ENCODE assay signal across 9 cellular contexts in genomic region chr3:192957441-192957951, GRCh38. TPM values are rescaled to one million over a fixed set of nuclear protein-coding genes. Genes with fewer than 3 reads are reported as not detected.
DNase-seq lines count a peak whose midpoint lies in the region; ATAC-seq and TF ChIP-seq lines count a peak whose summit lies in the region.
"Had no signal": no experiment of that assay in that cellular context is flagged by ENCODE, and none has a peak within 500 bp of the region (broad histone marks: within the 10 kb centered on the region; RNA-seq: fewer than 3 reads in every experiment).

No MANE protein-coding gene starts in this region.

- intact Hi-C loops in Panc1 (cut with micrococcal nuclease; ENCODE audit: unreplicated experiment) = no loop called here

- no peaks in the 10 kb centered on the region for H3K4me1 ChIP-seq in Panc1 (ENCODE audit: control insufficient read depth, insufficient read depth, low read length)
- peaks cover 2% of the 10 kb centered on the region for H3K4me1 ChIP-seq in fibroblast of lung (ENCODE audit: control insufficient read depth, extremely low read depth, insufficient read depth, low read length)

- H3K36me3 ChIP-seq in Panc1 (ENCODE audit: control insufficient read depth, insufficient read depth, low read length) = no peaks in the 10 kb centered on the region
- no peaks in the 10 kb centered on the region for H3K36me3 ChIP-seq in fibroblast of lung (ENCODE audit: control insufficient read depth, insufficient read depth, low read length)

- ATAC-seq in Panc1 = peak; percentile 63
- no peak for ATAC-seq in HG02571 (IDR thresholded peaks at IDR 0.05; ENCODE audit: unreplicated experiment)
- no peak for ATAC-seq in HG03139 (IDR thresholded peaks at IDR 0.05; ENCODE audit: unreplicated experiment)
- no peak for ATAC-seq in GM21367 (IDR thresholded peaks at IDR 0.05; ENCODE audit: unreplicated experiment)
- ATAC-seq: K562 had no signal

- H2AFZ ChIP-seq in fibroblast of lung (ENCODE audit: low read length) = peak overlapping the region; percentile 91

- H3K9me3 ChIP-seq in Panc1 (ENCODE audit: control insufficient read depth, insufficient read depth, low read depth, low read length) (no peaks in the 10 kb centered on the region), fibroblast of lung (ENCODE audit: control insufficient read depth, insufficient read depth, low read depth, low read length) (no peaks in the 10 kb centered on the region)

- POLR2A ChIA-PET in Panc1 (lab: Charles Lee) = no interaction called here

- in situ Hi-C loops in Panc1 (cut with HindIII; ENCODE audit: low pct_unique_long_range_greater_than_20kb, low sequenced_read_pairs) = no loop called here

- no peaks in the 10 kb centered on the region for H4K20me1 ChIP-seq in fibroblast of lung (ENCODE audit: control insufficient read depth, extremely low read depth, insufficient read depth, low read length)

- H3K4me2 ChIP-seq in fibroblast of lung (ENCODE audit: extremely low read depth, insufficient read depth, low read length) = peak overlapping the region; percentile 86

- BruUV-seq in Panc1 (replicated peaks; lab: Mats Ljungman, UMichigan) = no TSS peak

- CTCF ChIA-PET in Panc1 (lab: Charles Lee) = no interaction called here

- no peaks in the 10 kb centered on the region for H3K79me2 ChIP-seq in fibroblast of lung (ENCODE audit: control insufficient read depth, insufficient read depth, low read length)

- H3K27me3 ChIP-seq in Panc1 (ENCODE audit: control insufficient read depth, insufficient read depth, low read length) (no peaks in the 10 kb centered on the region), fibroblast of lung (ENCODE audit: control insufficient read depth, insufficient read depth, low read length) (no peaks in the 10 kb centered on the region)

- peak overlapping the region; percentile 26 for H3K9ac ChIP-seq in fibroblast of lung (ENCODE audit: insufficient read depth, low read length)

- TF ChIP-seq CTCF in Panc1 (IDR thresholded peaks at IDR 0.05) (no peak), fibroblast of lung (conservative IDR thresholded peaks at IDR 0.05 in 1 of 2, IDR thresholded peaks at IDR 0.05 in 1 of 2; ENCODE audit: low read depth in 1 of 2, low read length in 2 of 2) (no peak), retinal pigment epithelial cell (conservative IDR thresholded peaks at IDR 0.05; ENCODE audit: low read depth, low read length) (no peak)

- no peak overlapping the region for H3K4me3 ChIP-seq in Panc1 (ENCODE audit: low read depth in 2 of 2, low read length in 2 of 2)
- H3K4me3 ChIP-seq in fibroblast of lung (replicated peaks in 1 of 4; ENCODE audit: control extremely low read depth in 1 of 4, insufficient read depth in 1 of 4, low read depth in 3 of 4, low read length in 4 of 4) = peak overlapping the region; percentile 15 to 49 (median 30)
- H3K4me3 ChIP-seq in retinal pigment epithelial cell (ENCODE audit: low read length) = no peak overlapping the region
- H3K4me3 ChIP-seq: K562 had no signal

- DNase-seq in GOT3 (lab: John Stamatoyannopoulos, UW) (peak; percentile 78), Panc1 (ENCODE audit: low read depth, low spot score) (no peak), fibroblast of lung (ENCODE audit: low read depth in 2 of 2) (peak; percentile 90 to 98), retinal pigment epithelial cell (ENCODE audit: low read depth) (peak; percentile 38)
- DNase-seq in activated CD4-positive, alpha-beta T cell treated with anti-CD3 and anti-CD28 coated beads, Interleukin-2, amount 50 U/mL, for 4 hours = no peak

- H3K27ac ChIP-seq in Panc1 (ENCODE audit: low read length) (no peak overlapping the region), fibroblast of lung (ENCODE audit: insufficient read depth, low read length) (peak overlapping the region; percentile 91)

RNA-seq across cellular contexts. Expression of gene MB21D2, which starts 39.8 kb away (rescaled TPM):
- total RNA-seq in Panc1 (2021; ENCODE audit: unreplicated experiment) (7.8 TPM), fibroblast of lung (3.5 and 3.6 TPM in 2 replicates)
- polyA plus RNA-seq in Panc1 (2012; ENCODE audit: insufficient read length) = 3.6 TPM
- 11.2 and 11.4 TPM in 2 replicates for polyA plus RNA-seq in fibroblast of lung
- polyA plus RNA-seq in fibroblast of lung (2012) = 7.5 and 8.7 TPM in 2 replicates
- polyA minus RNA-seq in fibroblast of lung (ENCODE audit: low replicate concordance) = 23.7 and 26.6 TPM in 2 replicates
- total RNA-seq: K562 had no signal

Comparison
In these comparisons a context has a peak if more than half of its experiments do, and no peak if none do; other contexts are left out.
1. DNase-seq: peak in GOT3 (single experiment), fibroblast of lung (2 of 2) and retinal pigment epithelial cell (single experiment); none in Panc1 (single experiment) and activated CD4-positive, alpha-beta T cell treated with anti-CD3 and anti-CD28 coated beads, Interleukin-2, amount 50 U/mL, for 4 hours (0 of 2).
2. H3K4me3 ChIP-seq: peak in fibroblast of lung (4 of 4); none in Panc1 (0 of 2) and retinal pigment epithelial cell (single experiment).